ENCODE assay signal across 1 cellular context in genomic region chr2:121625953-121626352, GRCh38.
TF ChIP-seq lines count a peak whose summit lies in the region.

No MANE protein-coding gene starts in this region.

TF ChIP-seq in HepG2, 621 proteins besides CTCF, POLR2A, EP300 and RAD21:
- TF ChIP-seq ZNF766 (CRISPR knock-in tag; IDR thresholded peaks at IDR 0.05; ENCODE audit: borderline replicate concordance) (no peak), ZNF773 (CRISPR knock-in tag; IDR thresholded peaks at IDR 0.05; ENCODE audit: borderline replicate concordance) (no peak), SUZ12 (IDR thresholded peaks at IDR 0.05; ENCODE audit: low read depth, low read length) (no peak), MED13 (CRISPR knock-in tag; IDR thresholded peaks at IDR 0.05) (no peak), NFAT5 (CRISPR knock-in tag; IDR thresholded peaks at IDR 0.05) (no peak), NR2F1 (CRISPR knock-in tag; IDR thresholded peaks at IDR 0.05) (no peak), ZNF513 (CRISPR knock-in tag; conservative IDR thresholded peaks at IDR 0.05) (no peak), TSC22D2 (CRISPR knock-in tag; IDR thresholded peaks at IDR 0.05; ENCODE audit: borderline replicate concordance) (no peak), MIER2 (CRISPR knock-in tag; IDR thresholded peaks at IDR 0.05) (no peak), ERF (CRISPR knock-in tag; IDR thresholded peaks at IDR 0.05) (no peak), NFKBIZ (CRISPR knock-in tag; IDR thresholded peaks at IDR 0.05) (no peak), ZNF337 (CRISPR knock-in tag; IDR thresholded peaks at IDR 0.05; ENCODE audit: borderline replicate concordance, low read depth) (no peak), ZIK1 (CRISPR knock-in tag; IDR thresholded peaks at IDR 0.05; ENCODE audit: borderline replicate concordance, low read depth) (no peak), ZFP36L1 (CRISPR knock-in tag; IDR thresholded peaks at IDR 0.05) (no peak)
